In the genomic region with DNA sequence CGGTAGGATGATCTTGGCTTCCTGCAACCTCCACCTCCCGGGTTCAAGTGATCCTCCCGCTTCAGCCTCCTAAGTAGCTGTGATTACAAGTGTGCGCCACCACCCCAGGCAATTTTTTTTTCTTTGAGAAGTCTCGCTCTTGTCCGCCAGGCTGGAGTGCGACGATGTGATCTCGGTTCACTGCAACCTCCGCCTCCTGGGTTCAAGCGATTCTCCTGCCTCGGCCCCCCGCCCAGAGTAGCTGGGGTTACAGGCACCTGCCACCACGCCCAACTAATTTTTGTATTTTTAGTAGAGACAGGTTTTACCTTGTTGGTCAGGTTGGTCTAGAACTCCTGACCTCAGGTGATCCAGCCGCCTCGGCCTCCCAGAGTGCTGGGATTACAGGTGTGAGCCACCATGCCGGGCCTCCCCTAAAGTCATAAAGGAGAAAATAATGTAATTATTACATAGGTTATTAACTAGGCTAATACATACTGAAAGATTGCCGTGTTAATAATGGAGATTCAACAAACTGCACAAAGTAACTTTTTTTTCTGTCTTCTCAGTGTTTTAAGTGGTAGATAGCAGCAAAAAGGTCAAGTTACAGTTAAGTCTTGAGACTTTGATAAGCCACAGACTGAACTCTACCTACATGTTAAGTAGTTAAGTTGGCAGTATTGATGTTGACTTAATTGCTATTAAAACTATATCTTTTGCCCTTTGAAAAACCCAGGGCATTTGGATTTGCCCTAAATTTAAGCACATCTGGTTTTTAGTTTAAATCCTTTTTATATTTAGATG, we compare ENCODE assay signal across 14 cellular contexts. TPM values are rescaled to one million over a fixed set of nuclear protein-coding genes. Genes with fewer than 3 reads are reported as not detected.
DNase-seq lines count a peak whose midpoint lies in the region; ATAC-seq and TF ChIP-seq lines count a peak whose summit lies in the region.
"Had no signal": no experiment of that assay in that cellular context is flagged by ENCODE, and none has a peak within 500 bp of the region (broad histone marks: within the 10 kb centered on the region; RNA-seq: fewer than 3 reads in every experiment).

No MANE protein-coding gene starts in this region.

- no peak for ATAC-seq in activated T-cell treated with anti-CD3 and anti-CD28 coated beads, Interleukin-2, amount 50 U/mL, for 72 hours (replicated peaks in 1 of 2)
- ATAC-seq in T-helper 17 cell = no peak
- ATAC-seq in stimulated activated naive CD8-positive, alpha-beta T cell treated with anti-CD3 and anti-CD28 coated beads, Interleukin-15, amount 100 ng/mL, for 72 hours = no peak
- ATAC-seq: pancreas, upper lobe of right lung had no signal

- no peaks in the 10 kb centered on the region for H3K36me3 ChIP-seq in ovary
- H3K36me3 ChIP-seq: pancreas had no signal

- no peak overlapping the region for H3K27ac ChIP-seq in ovary
- H3K27ac ChIP-seq: upper lobe of right lung had no signal

- TF ChIP-seq POLR2A in ovary (IDR thresholded peaks at IDR 0.05) = no peak

- no peaks in the 10 kb centered on the region for H3K9me3 Mint-ChIP-seq in activated T-cell treated with anti-CD3 and anti-CD28 coated beads, Interleukin-2, amount 50 U/mL, for 72 hours
- H3K9me3 Mint-ChIP-seq in glutamatergic neuron (ENCODE audit: unreplicated experiment) = peaks cover 12% of the 10 kb centered on the region
- no peaks in the 10 kb centered on the region for H3K9me3 Mint-ChIP-seq in stimulated activated naive CD8-positive, alpha-beta T cell treated with anti-CD3 and anti-CD28 coated beads, Interleukin-15, amount 100 ng/mL, for 72 hours

- peaks cover 7% of the 10 kb centered on the region for H3K4me1 ChIP-seq in ovary (ENCODE audit: insufficient read depth)
- H3K4me1 ChIP-seq: BE2C had no signal

- no peaks in the 10 kb centered on the region for H3K27me3 Mint-ChIP-seq in activated T-cell treated with anti-CD3 and anti-CD28 coated beads, Interleukin-2, amount 50 U/mL, for 72 hours (ENCODE audit: low read depth)
- no peaks in the 10 kb centered on the region for H3K27me3 Mint-ChIP-seq in T-helper 17 cell
- peaks cover 15% of the 10 kb centered on the region for H3K27me3 Mint-ChIP-seq in glutamatergic neuron (ENCODE audit: unreplicated experiment)
- no peaks in the 10 kb centered on the region for H3K27me3 Mint-ChIP-seq in stimulated activated naive CD8-positive, alpha-beta T cell treated with anti-CD3 and anti-CD28 coated beads, Interleukin-15, amount 100 ng/mL, for 72 hours

- H3K27ac Mint-ChIP-seq in activated T-cell treated with anti-CD3 and anti-CD28 coated beads, Interleukin-2, amount 50 U/mL, for 72 hours = peak overlapping the region; percentile 93
- H3K27ac Mint-ChIP-seq in T-helper 17 cell = peak overlapping the region; percentile 86
- peak overlapping the region; percentile 59 for H3K27ac Mint-ChIP-seq in glutamatergic neuron (ENCODE audit: unreplicated experiment)
- H3K27ac Mint-ChIP-seq in stimulated activated naive CD8-positive, alpha-beta T cell treated with anti-CD3 and anti-CD28 coated beads, Interleukin-15, amount 100 ng/mL, for 72 hours = peak overlapping the region in 1 of 2 donors; percentile 80

- H3K36me3 Mint-ChIP-seq in activated T-cell treated with anti-CD3 and anti-CD28 coated beads, Interleukin-2, amount 50 U/mL, for 72 hours (ENCODE audit: insufficient read depth in 2 of 2) = peaks cover 10 to 27% of the 10 kb centered on the region in 2 donors
- peaks cover 2% of the 10 kb centered on the region for H3K36me3 Mint-ChIP-seq in T-helper 17 cell (ENCODE audit: low read depth)
- no peaks in the 10 kb centered on the region for H3K36me3 Mint-ChIP-seq in glutamatergic neuron (ENCODE audit: unreplicated experiment)

- no peak overlapping the region for H3K4me3 ChIP-seq in ovary
- H3K4me3 ChIP-seq: upper lobe of right lung had no signal

- peak overlapping the region; percentile 78 to 99 for H3K4me3 Mint-ChIP-seq in activated T-cell treated with anti-CD3 and anti-CD28 coated beads, Interleukin-2, amount 50 U/mL, for 72 hours
- H3K4me3 Mint-ChIP-seq in T-helper 17 cell (peak overlapping the region; percentile 52), glutamatergic neuron (ENCODE audit: unreplicated experiment) (peak overlapping the region; percentile 76)
- H3K4me3 Mint-ChIP-seq in stimulated activated naive CD8-positive, alpha-beta T cell treated with anti-CD3 and anti-CD28 coated beads, Interleukin-15, amount 100 ng/mL, for 72 hours = peak overlapping the region; percentile 66 to 79

- peaks cover 64% of the 10 kb centered on the region for H3K4me1 Mint-ChIP-seq in activated T-cell treated with anti-CD3 and anti-CD28 coated beads, Interleukin-2, amount 50 U/mL, for 72 hours (ENCODE audit: low read depth)
- H3K4me1 Mint-ChIP-seq in T-helper 17 cell (peaks cover 38% of the 10 kb centered on the region), glutamatergic neuron (ENCODE audit: low read depth, unreplicated experiment) (peaks cover 21% of the 10 kb centered on the region)
- H3K4me1 Mint-ChIP-seq in stimulated activated naive CD8-positive, alpha-beta T cell treated with anti-CD3 and anti-CD28 coated beads, Interleukin-15, amount 100 ng/mL, for 72 hours = peaks cover 47% of the 10 kb centered on the region

- intact Hi-C loops in ovary (cut with DNase I) = loop anchor here in 3 of 4 donors (10.0 kb wide), 2 partner anchors 49 to 219 kb away; partner anchors contain the start of gene NAT10 (in 2 of the 3)

- DNase-seq in activated T-cell treated with anti-CD3 and anti-CD28 coated beads, Interleukin-2, amount 50 U/mL, for 72 hours = no peak
- DNase-seq in activated T-cell treated with anti-CD3 and anti-CD28 coated beads, Interleukin-2, amount 50 U/mL, for 1 hour = no peak
- no peak for DNase-seq in T-helper 17 cell
- no peak for DNase-seq in glutamatergic neuron
- no peak for DNase-seq in stimulated activated naive CD8-positive, alpha-beta T cell treated with anti-CD3 and anti-CD28 coated beads, Interleukin-15, amount 100 ng/mL, for 72 hours
- no peak for DNase-seq in ovary
- no peak for DNase-seq in NCI-H1436 (lab: John Stamatoyannopoulos, UW)
- DNase-seq in RKO (ENCODE audit: low spot score) = no peak
- DNase-seq: activated gamma-delta T cell treated with Interleukin-2 at 50 U/mL for 16 hours; BE2C; NCI-H510A treated with DMSO at 0.1 percent for 48 hours; pancreas; stimulated activated CD4-positive, alpha-beta T cell treated with anti-CD3 and anti-CD28 coated beads, Interleukin-4, amount 100 ng/mL, for 4 hours; upper lobe of right lung had no signal

- no peak for TF ChIP-seq EP300 in ovary (IDR thresholded peaks at IDR 0.05)

- 88 to 91% (median 90%) methylated on average over 18 of the region's 18 CpGs for WGBS in ovary, 3 donors

- H3K9me3 ChIP-seq in T-helper 17 cell (ENCODE audit: control insufficient read depth, low read length, poor library complexity, severe bottlenecking) (no peaks in the 10 kb centered on the region), ovary (no peaks in the 10 kb centered on the region)
- H3K9me3 ChIP-seq: BE2C, pancreas, upper lobe of right lung had no signal

- TF ChIP-seq CTCF in glutamatergic neuron (IDR thresholded peaks at IDR 0.05; ENCODE audit: partially characterized antibody, unreplicated experiment) (no peak), ovary (IDR thresholded peaks at IDR 0.05) (no peak)

- H3K27me3 ChIP-seq in ovary = no peaks in the 10 kb centered on the region
- H3K27me3 ChIP-seq: BE2C, pancreas, upper lobe of right lung had no signal

RNA-seq across cellular contexts. Expression of gene CAPRIN1, which starts 3.9 kb away (rescaled TPM):
- total RNA-seq in activated T-cell treated with anti-CD3 and anti-CD28 coated beads, Interleukin-2, amount 50 U/mL, for 72 hours = 100 to 1,000 TPM; 170 to 190 TPM
- 100 to 1,000 TPM; 109 to 120 TPM for total RNA-seq in T-helper 17 cell
- 356 TPM for total RNA-seq in glutamatergic neuron (ENCODE audit: unreplicated experiment)
- total RNA-seq in ovary = 100 to 1,000 TPM; 107 to 196 (median 160) TPM
- 100 to 1,000 TPM in 1 of 2 donors, 10 to 100 TPM in 1; 74.2 to 214 TPM for polyA plus RNA-seq in ovary

RNA-seq across cellular contexts. Expression of gene NAT10, which starts 50.0 kb away (rescaled TPM):
- 10 to 100 TPM; 64.4 to 77.0 TPM for total RNA-seq in activated T-cell treated with anti-CD3 and anti-CD28 coated beads, Interleukin-2, amount 50 U/mL, for 72 hours
- total RNA-seq in T-helper 17 cell = 10 to 100 TPM; 53.0 to 59.1 TPM
- total RNA-seq in glutamatergic neuron (ENCODE audit: unreplicated experiment) = 35.3 TPM
- total RNA-seq in ovary = 10 to 100 TPM; 20.5 to 60.9 (median 49.1) TPM
- 10 to 100 TPM; 19.8 to 60.2 TPM for polyA plus RNA-seq in ovary
